Comparison of ENCODE assay signal across 18 cellular contexts in the genomic region with DNA sequence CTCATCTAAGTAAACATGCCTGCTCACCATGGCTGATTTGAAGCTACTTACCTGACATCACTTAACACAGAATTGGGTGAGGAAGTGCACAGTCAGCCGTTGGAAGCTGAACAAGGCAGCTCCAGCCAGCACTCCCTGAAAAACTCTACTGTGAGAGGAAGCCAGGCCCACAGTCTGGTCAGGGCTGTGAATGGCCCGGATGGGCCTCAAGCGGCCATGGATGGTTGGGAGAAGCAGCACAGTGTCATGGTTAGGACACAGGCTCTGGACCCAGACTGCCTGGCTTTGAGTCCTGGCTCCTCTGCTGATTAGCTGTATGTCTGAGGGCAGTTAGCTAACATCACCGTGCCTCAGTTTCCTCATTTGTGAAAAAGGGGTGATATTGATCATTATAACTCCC.
A peak's percentile ranks its signal among the peaks of the same experiment; 100 is the strongest.
DNase-seq lines count a peak whose midpoint lies in the region; ATAC-seq and TF ChIP-seq lines count a peak whose summit lies in the region.
"Had no signal": no experiment of that assay in that cellular context is flagged by ENCODE, and none has a peak within 500 bp of the region (broad histone marks: within the 10 kb centered on the region; RNA-seq: fewer than 3 reads in every experiment).

No MANE protein-coding gene starts in this region.

- H3K4me3 ChIP-seq in left ventricle myocardium inferior (no peak overlapping the region), mesendoderm (ENCODE audit: low read length) (no peak overlapping the region)
- H3K4me3 ChIP-seq: MG63, PC-9, SJSA1 had no signal

- peak overlapping the region; percentile 77 for H3K56ac ChIP-seq in mesendoderm (ENCODE audit: low read length)

- H3K4ac ChIP-seq in mesendoderm (ENCODE audit: low read depth, low read length): no peak overlapping the region

- no peaks in the 10 kb centered on the region for H3K9me3 ChIP-seq in left ventricle myocardium inferior (replicated peaks)
- H3K9me3 ChIP-seq: MG63, SJSA1 had no signal

- DNase-seq in cardiac septum (ENCODE audit: low spot score) (peak; percentile 60), left ventricle myocardium inferior (no peak), NCI-H510A treated with DMSO at 0.1 percent for 48 hours (lab: John Stamatoyannopoulos, UW) (peak; percentile 100), mesendoderm (no peak), KG1 (lab: John Stamatoyannopoulos, UW) (no peak), SKM-1 treated with dmso at 0.1 percent for 144 hours (lab: John Stamatoyannopoulos, UW; ENCODE audit: unreplicated experiment) (no peak)
- DNase-seq: COR-L47, EL, H9, Karpas-422, MG63, NCI-H1092 treated with DMSO at 0.1 percent for 48 hours, NCI-H187 treated with DMSO at 0.1 percent for 48 hours, NCI-H526, PC-9 had no signal

- H4K8ac ChIP-seq in mesendoderm (ENCODE audit: low read depth, low read length): no peak overlapping the region

- intact Hi-C loops in cardiac septum (cut with DNase I): no loop called here
- intact Hi-C loops in left ventricle myocardium inferior (cut with micrococcal nuclease): no loop called here

- no peaks in the 10 kb centered on the region for H3K79me2 ChIP-seq in mesendoderm (ENCODE audit: control insufficient read depth, insufficient read depth, low read length)

- H2BK5ac ChIP-seq in mesendoderm (ENCODE audit: low read length): peak overlapping the region; percentile 51

- peaks cover 89% of the 10 kb centered on the region for H3K27me3 ChIP-seq in left ventricle myocardium inferior (ENCODE audit: low read depth)
- no peaks in the 10 kb centered on the region for H3K27me3 ChIP-seq in mesendoderm (ENCODE audit: insufficient read depth, low read length, poor library complexity)
- H3K27me3 ChIP-seq: MG63 had no signal

- no peak overlapping the region for H3K18ac ChIP-seq in mesendoderm (ENCODE audit: low read length)

- H2BK15ac ChIP-seq in mesendoderm (replicated peaks; ENCODE audit: low read depth): no peak overlapping the region

- WGBS in mesendoderm (ENCODE audit: extremely low coverage, insufficient coverage, low lambda C conversion rate): no CpG with 5 or more reads among the region's 4 CpGs

- H3K36me3 ChIP-seq in left ventricle myocardium inferior (no peaks in the 10 kb centered on the region), mesendoderm (ENCODE audit: control insufficient read depth, insufficient read depth, low read length) (no peaks in the 10 kb centered on the region)
- H3K36me3 ChIP-seq: MG63, SJSA1 had no signal

- H4K5ac ChIP-seq in mesendoderm (ENCODE audit: low read length): peak overlapping the region; percentile 79

- no peak for ATAC-seq in GM18873 (IDR thresholded peaks at IDR 0.05; ENCODE audit: low FRiP score, unreplicated experiment)

- no peak overlapping the region for H3K9ac ChIP-seq in mesendoderm (ENCODE audit: low read length)

- H3K4me1 ChIP-seq in left ventricle myocardium inferior (no peaks in the 10 kb centered on the region), mesendoderm (ENCODE audit: control insufficient read depth, low read depth, low read length) (peaks cover 39% of the 10 kb centered on the region)
- H3K4me1 ChIP-seq: SJSA1 had no signal

- peak overlapping the region; percentile 98 for H2AK5ac ChIP-seq in mesendoderm (ENCODE audit: low read length)

- H3K23ac ChIP-seq in mesendoderm (ENCODE audit: low read length): peak overlapping the region; percentile 83

- no peak overlapping the region for H3K4me2 ChIP-seq in mesendoderm (ENCODE audit: low read length)
- H3K4me2 ChIP-seq: PC-9 had no signal

- H2BK120ac ChIP-seq in mesendoderm (ENCODE audit: low read depth, low read length): peak overlapping the region; percentile 5

- no peak overlapping the region for H3K27ac ChIP-seq in left ventricle myocardium inferior (replicated peaks)
- H3K27ac ChIP-seq in mesendoderm (ENCODE audit: low read depth, low read length): no peak overlapping the region
- H3K27ac ChIP-seq: C4-2B, PC-9, SJSA1 had no signal

- TF ChIP-seq CTCF in left ventricle myocardium inferior (IDR thresholded peaks at IDR 0.05; ENCODE audit: borderline replicate concordance): no peak

- no peaks in the 10 kb centered on the region for H3K79me1 ChIP-seq in mesendoderm (ENCODE audit: low read length)

Comparison
In these comparisons a context has a peak if more than half of its experiments do, and no peak if none do; other contexts are left out.
1. DNase-seq: peak in cardiac septum (single experiment) and NCI-H510A treated with DMSO at 0.1 percent for 48 hours (single experiment); none in left ventricle myocardium inferior (single experiment), mesendoderm (single experiment), KG1 (single experiment) and SKM-1 treated with dmso at 0.1 percent for 144 hours (single experiment).